In the genomic region with DNA sequence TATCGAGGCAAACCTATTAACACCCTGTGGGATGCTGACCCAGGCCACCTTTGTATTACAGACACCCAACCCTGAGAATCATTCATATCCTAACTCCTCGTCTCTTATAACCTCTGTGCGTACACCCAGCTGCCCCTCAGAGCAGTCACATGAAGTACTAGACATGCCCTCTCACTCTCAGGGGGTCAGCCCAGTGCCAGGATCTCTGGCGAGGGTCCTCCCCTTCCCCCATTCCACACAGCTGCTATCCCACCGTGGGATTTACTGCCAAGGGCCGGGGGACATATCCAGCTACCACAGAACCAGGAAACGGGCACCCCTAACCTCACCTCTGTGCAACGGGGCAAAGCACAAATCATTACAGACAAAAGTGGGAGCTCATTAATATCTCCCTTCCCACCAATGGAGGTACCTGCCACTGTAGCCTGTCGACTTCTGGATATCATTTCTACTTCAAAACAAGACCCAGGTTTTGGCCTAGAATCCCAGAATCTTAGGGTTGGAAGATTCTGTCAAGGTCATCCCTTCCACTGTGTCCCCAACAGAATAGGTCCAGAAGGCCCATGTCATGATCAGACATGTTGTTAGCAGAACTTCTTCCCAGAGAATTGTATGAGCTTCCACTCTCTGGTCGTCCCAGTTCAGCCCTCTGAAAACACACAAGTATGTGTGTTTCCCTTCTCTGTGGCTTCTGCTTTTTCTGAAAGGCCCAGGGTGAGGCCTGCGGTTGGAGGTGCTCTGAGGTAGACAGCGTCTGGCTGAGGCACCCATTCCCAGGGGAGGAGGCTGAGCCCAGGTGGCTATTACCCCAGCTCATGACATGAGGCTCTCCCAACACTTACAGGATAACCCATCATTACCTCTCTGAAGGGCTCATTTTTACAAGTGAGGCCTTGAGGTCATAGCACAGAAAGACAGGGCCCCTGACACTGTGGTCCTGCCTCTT, we compare ENCODE assay signal across 2 cellular contexts.
TF ChIP-seq lines count a peak whose summit lies in the region.

No MANE protein-coding gene starts in this region.

TF ChIP-seq in HEK293, 187 proteins besides CTCF, POLR2A, EP300 and RAD21:
- TF ChIP-seq ZNF398 (tag by site-specific recombination; IDR thresholded peaks at IDR 0.05) (no peak), ZNF776 (tag by site-specific recombination; IDR thresholded peaks at IDR 0.05; ENCODE audit: borderline replicate concordance) (no peak), ZSCAN16 (tag by site-specific recombination; IDR thresholded peaks at IDR 0.05) (peak; percentile 47; the same call in 1 of the 2 replicates), ZNF214 (tag by site-specific recombination; IDR thresholded peaks at IDR 0.05; ENCODE audit: borderline replicate concordance) (no peak), ZNF785 (tag by site-specific recombination; IDR thresholded peaks at IDR 0.05) (no peak), ZNF558 (tag by site-specific recombination; IDR thresholded peaks at IDR 0.05) (no peak), SP7 (tag by site-specific recombination; IDR thresholded peaks at IDR 0.05) (peak; percentile 92), ZBTB17 (tag by site-specific recombination; IDR thresholded peaks at IDR 0.05) (peak; percentile 35; the same call in 1 of the 2 replicates), ZNF596 (tag by site-specific recombination; IDR thresholded peaks at IDR 0.05) (no peak), ZNF624 (tag by site-specific recombination; IDR thresholded peaks at IDR 0.05) (no peak)

TF ChIP-seq in liver, 16 proteins besides CTCF, POLR2A, EP300 and RAD21 (continued from another document):
- TF ChIP-seq REST (IDR thresholded peaks at IDR 0.05), result no peak
- no peak for TF ChIP-seq HNF4A (conservative IDR thresholded peaks at IDR 0.05)
- TF ChIP-seq, protein P1, sequence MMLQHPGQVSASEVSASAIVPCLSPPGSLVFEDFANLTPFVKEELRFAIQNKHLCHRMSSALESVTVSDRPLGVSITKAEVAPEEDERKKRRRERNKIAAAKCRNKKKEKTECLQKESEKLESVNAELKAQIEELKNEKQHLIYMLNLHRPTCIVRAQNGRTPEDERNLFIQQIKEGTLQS (IDR thresholded peaks at IDR 0.05), result no peak
- no peak for TF ChIP-seq NR2F2 (IDR thresholded peaks at IDR 0.05)
- no peak for TF ChIP-seq GABPA (IDR thresholded peaks at IDR 0.05 in 1 of 2, conservative IDR thresholded peaks at IDR 0.05 in 1 of 2)
- no peak for TF ChIP-seq TAF1 (conservative IDR thresholded peaks at IDR 0.05)
- TF ChIP-seq YY1 (IDR thresholded peaks at IDR 0.05), result no peak
- TF ChIP-seq, protein P2, sequence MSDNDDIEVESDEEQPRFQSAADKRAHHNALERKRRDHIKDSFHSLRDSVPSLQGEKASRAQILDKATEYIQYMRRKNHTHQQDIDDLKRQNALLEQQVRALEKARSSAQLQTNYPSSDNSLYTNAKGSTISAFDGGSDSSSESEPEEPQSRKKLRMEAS (IDR thresholded peaks at IDR 0.05), result no peak
TF ChIP-seq in liver: peak in this region for 0.
